ENCODE assay signal across 9 cellular contexts in genomic region chrX:41559662-41560061, GRCh38.
DNase-seq lines count a peak whose midpoint lies in the region; ATAC-seq and TF ChIP-seq lines count a peak whose summit lies in the region.
"Had no signal": no experiment of that assay in that cellular context is flagged by ENCODE, and none has a peak within 500 bp of the region (broad histone marks: within the 10 kb centered on the region; RNA-seq: fewer than 3 reads in every experiment).

No MANE protein-coding gene starts in this region.

- ATAC-seq in left lung (peak; percentile 47), HG03571 (IDR thresholded peaks at IDR 0.05; ENCODE audit: unreplicated experiment) (no peak)

- intact Hi-C loops in left lung (cut with DNase I): no loop called here
- intact Hi-C loops in tibial artery (cut with DNase I; ENCODE audit: low total_unique reads): loop anchor here (10.0 kb wide), 1 partner anchor 145 kb away; no protein-coding TSS in a partner anchor

- no peak overlapping the region for H3K4me3 Mint-ChIP-seq in activated naive CD4-positive, alpha-beta T cell treated with anti-CD3 and anti-CD28 coated beads, Interleukin-2, amount 10 ng/mL, durations not matched to agents 7 days and 5 days
- H3K4me3 Mint-ChIP-seq in endodermal cell: no peak overlapping the region

- no peaks in the 10 kb centered on the region for H3K27me3 Mint-ChIP-seq in activated naive CD4-positive, alpha-beta T cell treated with anti-CD3 and anti-CD28 coated beads, Interleukin-2, amount 10 ng/mL, durations not matched to agents 7 days and 5 days
- no peaks in the 10 kb centered on the region for H3K27me3 Mint-ChIP-seq in endodermal cell (ENCODE audit: insufficient read depth)

- peaks cover 16% of the 10 kb centered on the region for H3K36me3 Mint-ChIP-seq in activated naive CD4-positive, alpha-beta T cell treated with anti-CD3 and anti-CD28 coated beads, Interleukin-2, amount 10 ng/mL, durations not matched to agents 7 days and 5 days
- peaks cover 5% of the 10 kb centered on the region for H3K36me3 Mint-ChIP-seq in endodermal cell (ENCODE audit: low read depth)

- H3K4me1 ChIP-seq in left lung (peaks cover 0 to 26% of the 10 kb centered on the region in 2 donors), tibial artery (peaks cover 0 to 26% (median 6%) of the 10 kb centered on the region in 4 donors), endodermal cell (ENCODE audit: control insufficient read depth, insufficient read depth, low read length) (no peaks in the 10 kb centered on the region)

- H3K9ac ChIP-seq in endodermal cell (ENCODE audit: extremely low read depth, low read length, poor library complexity, severe bottlenecking): no peak overlapping the region

- peak; percentile 39 for DNase-seq in activated naive CD4-positive, alpha-beta T cell treated with Interleukin-2 at 50 U/mL for 16 hours
- no peak for DNase-seq in activated naive CD4-positive, alpha-beta T cell treated with anti-CD3 and anti-CD28 coated beads, Interleukin-2, amount 50 U/mL, for 16 hours
- no peak for DNase-seq in activated naive CD4-positive, alpha-beta T cell treated with anti-CD3 and anti-CD28 coated beads, Interleukin-2, amount 10 ng/mL, durations not matched to agents 7 days and 5 days
- DNase-seq in left lung (no peak), tibial artery (no peak), endodermal cell (no peak), HT-29 (ENCODE audit: low spot score) (no peak)

- 86 to 98% methylated on average over 2 to 4 of the region's 5 CpGs for WGBS in endodermal cell (ENCODE audit: insufficient coverage in 1 of 2, insufficient read length in 1 of 2), 2 experiments

- TF ChIP-seq CTCF in left lung (IDR thresholded peaks at IDR 0.05) (no peak), tibial artery (IDR thresholded peaks at IDR 0.05) (no peak), endodermal cell (conservative IDR thresholded peaks at IDR 0.05) (no peak)

- H3K9me3 ChIP-seq in left lung: no peaks in the 10 kb centered on the region
- no peaks in the 10 kb centered on the region for H3K9me3 ChIP-seq in tibial artery
- H3K9me3 ChIP-seq in endodermal cell (ENCODE audit: control insufficient read depth, low read length): no peaks in the 10 kb centered on the region

- H3K27ac Mint-ChIP-seq in activated naive CD4-positive, alpha-beta T cell treated with anti-CD3 and anti-CD28 coated beads, Interleukin-2, amount 10 ng/mL, durations not matched to agents 7 days and 5 days: peak overlapping the region; percentile 70
- H3K27ac Mint-ChIP-seq in endodermal cell: no peak overlapping the region

- H3K27ac ChIP-seq in left lung (peak overlapping the region; percentile 15 to 73), tibial artery (peak overlapping the region; percentile 61 to 66), endodermal cell (ENCODE audit: low read depth, low read length) (no peak overlapping the region)

- H3K9me3 Mint-ChIP-seq in activated naive CD4-positive, alpha-beta T cell treated with anti-CD3 and anti-CD28 coated beads, Interleukin-2, amount 10 ng/mL, durations not matched to agents 7 days and 5 days: no peaks in the 10 kb centered on the region
- peaks cover 31% of the 10 kb centered on the region for H3K9me3 Mint-ChIP-seq in endodermal cell

- no peak overlapping the region for H3K4me3 ChIP-seq in left lung
- no peak overlapping the region for H3K4me3 ChIP-seq in tibial artery
- no peak overlapping the region for H3K4me3 ChIP-seq in endodermal cell (ENCODE audit: low read length)
- H3K4me3 ChIP-seq: skin epidermis had no signal

- H3K4me1 Mint-ChIP-seq in activated naive CD4-positive, alpha-beta T cell treated with anti-CD3 and anti-CD28 coated beads, Interleukin-2, amount 10 ng/mL, durations not matched to agents 7 days and 5 days: peaks cover 47% of the 10 kb centered on the region
- no peaks in the 10 kb centered on the region for H3K4me1 Mint-ChIP-seq in endodermal cell

- peaks cover 0 to 13% of the 10 kb centered on the region in 2 donors for H3K27me3 ChIP-seq in left lung
- H3K27me3 ChIP-seq in tibial artery: no peaks in the 10 kb centered on the region
- no peaks in the 10 kb centered on the region for H3K27me3 ChIP-seq in endodermal cell (ENCODE audit: control insufficient read depth, insufficient read depth, low read length, poor library complexity, severe bottlenecking)

- H3K36me3 ChIP-seq in left lung (no peaks in the 10 kb centered on the region), tibial artery (no peaks in the 10 kb centered on the region), endodermal cell (ENCODE audit: control insufficient read depth, insufficient read depth, low read length) (peaks cover 8% of the 10 kb centered on the region)

- CTCF ChIA-PET in activated naive CD4-positive, alpha-beta T cell treated with anti-CD3 and anti-CD28 coated beads, Interleukin-2, amount 10 ng/mL, durations not matched to agents 7 days and 5 days (lab: Charles Lee): no interaction called here
